23 cellular contexts compared by ENCODE assay signal in genomic region chr13:79225487-79226232, GRCh38.
DNase-seq lines count a peak whose midpoint lies in the region; ATAC-seq, FAIRE-seq and TF ChIP-seq lines count a peak whose summit lies in the region.
"Had no signal": no experiment of that assay in that cellular context is flagged by ENCODE, and none has a peak within 500 bp of the region (broad histone marks: within the 10 kb centered on the region; RNA-seq: fewer than 3 reads in every experiment).

No MANE protein-coding gene starts in this region.

- peaks cover 6% of the 10 kb centered on the region; the same call in 1 of the 2 replicates for H3K27me3 ChIP-seq in GM23248 (replicated peaks; ENCODE audit: insufficient read depth)
- H3K27me3 ChIP-seq in bronchial epithelial cell (ENCODE audit: control insufficient read depth, insufficient read depth, low read length), result no peaks in the 10 kb centered on the region
- H3K27me3 ChIP-seq: gastroesophageal sphincter, SJSA1 had no signal

- no peak overlapping the region for H3K9ac ChIP-seq in GM23248

- no peaks in the 10 kb centered on the region for H3K4me1 ChIP-seq in GM23248 (ENCODE audit: insufficient read depth)
- H3K4me1 ChIP-seq: Caco-2, gastroesophageal sphincter, SJSA1 had no signal

- TF ChIP-seq CTCF in bronchial epithelial cell (IDR thresholded peaks at IDR 0.05; ENCODE audit: insufficient read depth, low read length, severe bottlenecking), result no peak

- no peak overlapping the region for H3K27ac ChIP-seq in GM23248
- H3K27ac ChIP-seq: gastroesophageal sphincter, SJSA1 had no signal

- CTCF ChIA-PET in activated CD4-positive, alpha-beta T cell treated with anti-CD3 and anti-CD28 coated beads, Interleukin-2, amount 10 ng/mL, durations not matched to agents 7 days and 5 days (lab: Charles Lee), result no interaction called here

- H2AFZ ChIP-seq in GM23248, result no peak overlapping the region

- WGBS in GM23248 (ENCODE audit: low coverage in 1 of 2, low lambda C conversion rate in 2 of 2, missing lambda C conversion rate in 2 of 2), 2 experiments, result 18 to 20% methylated on average over 5 of the region's 5 CpGs

- peak; percentile 86 for FAIRE-seq in bronchial epithelial cell (lab: Jason Lieb, UNC)
- FAIRE-seq: endometrium, small intestine had no signal

- H3F3A ChIP-seq in GM23248 (ENCODE audit: insufficient read depth), result no peaks in the 10 kb centered on the region

- ATAC-seq in HG02759 (IDR thresholded peaks at IDR 0.05; ENCODE audit: unreplicated experiment) (no peak), GM19035 (IDR thresholded peaks at IDR 0.05; ENCODE audit: unreplicated experiment) (no peak), SK-N-SH treated with all-trans-retinoic acid at 6 μM for 48 hours (no peak)
- ATAC-seq: gastroesophageal sphincter, left ventricle myocardium superior, natural killer cell had no signal

- no peak overlapping the region for H3K27ac Mint-ChIP-seq in activated CD4-positive, alpha-beta T cell treated with anti-CD3 and anti-CD28 coated beads, Interleukin-2, amount 10 ng/mL, durations not matched to agents 7 days and 5 days
- H3K27ac Mint-ChIP-seq: H9, natural killer cell had no signal

- H3K36me3 ChIP-seq in GM23248 (ENCODE audit: low read depth), result no peaks in the 10 kb centered on the region
- no peaks in the 10 kb centered on the region for H3K36me3 ChIP-seq in bronchial epithelial cell (ENCODE audit: control insufficient read depth, insufficient read depth, low read length)
- H3K36me3 ChIP-seq: gastroesophageal sphincter, SJSA1 had no signal

- H3K9me2 ChIP-seq in GM23248 (ENCODE audit: insufficient read depth), result no peaks in the 10 kb centered on the region

- POLR2A ChIA-PET in activated CD4-positive, alpha-beta T cell treated with anti-CD3 and anti-CD28 coated beads, Interleukin-2, amount 10 ng/mL, durations not matched to agents 7 days and 5 days (lab: Charles Lee), result interaction anchor here (0.6 kb wide), 1 partner anchor 897 kb away, joined by 5 read pairs; no protein-coding TSS in a partner anchor

- H3K9me3 ChIP-seq in GM23248 (ENCODE audit: low read depth), result no peaks in the 10 kb centered on the region
- H3K9me3 ChIP-seq: Caco-2, gastroesophageal sphincter, SJSA1 had no signal

- peak; percentile 22 for DNase-seq in GM23248
- peak; percentile 91 for DNase-seq in NCI-H146 (lab: John Stamatoyannopoulos, UW)
- DNase-seq in bronchial epithelial cell (ENCODE audit: low read depth), result peak; percentile 91
- peak; percentile 9 for DNase-seq in middle frontal gyrus (ENCODE audit: extremely low spot score, low spot score)
- DNase-seq in activated CD4-positive, alpha-beta T cell treated with anti-CD3 and anti-CD28 coated beads, Interleukin-2, amount 10 ng/mL, durations not matched to agents 7 days and 5 days, result no peak
- DNase-seq: activated CD4-positive, alpha-beta T cell treated with anti-CD3 and anti-CD28 coated beads for 4 hours; activated CD8-positive, alpha-beta memory T cell treated with anti-CD3 and anti-CD28 coated beads, Interleukin-2, amount 50 U/mL, for 48 hours; activated naive CD4-positive, alpha-beta T cell; Caco-2; H9; KBM-7; left ventricle myocardium superior; natural killer cell; NCI-H1694; NCI-H524 treated with DMSO at 0.1 percent for 48 hours; posterior cingulate gyrus; small intestine had no signal

- H3K4me3 Mint-ChIP-seq in activated CD4-positive, alpha-beta T cell treated with anti-CD3 and anti-CD28 coated beads, Interleukin-2, amount 10 ng/mL, durations not matched to agents 7 days and 5 days, result no peak overlapping the region
- H3K4me3 Mint-ChIP-seq: H9, natural killer cell had no signal

- no peaks in the 10 kb centered on the region for H3K36me3 Mint-ChIP-seq in activated CD4-positive, alpha-beta T cell treated with anti-CD3 and anti-CD28 coated beads, Interleukin-2, amount 10 ng/mL, durations not matched to agents 7 days and 5 days (ENCODE audit: low read depth)
- H3K36me3 Mint-ChIP-seq: natural killer cell had no signal

- in situ Hi-C loops in GM23248 (cut with MboI), result no loop called here

- H3K4me1 Mint-ChIP-seq in activated CD4-positive, alpha-beta T cell treated with anti-CD3 and anti-CD28 coated beads, Interleukin-2, amount 10 ng/mL, durations not matched to agents 7 days and 5 days, result no peaks in the 10 kb centered on the region
- H3K4me1 Mint-ChIP-seq: natural killer cell had no signal

- peaks cover 23% of the 10 kb centered on the region for H3K27me3 Mint-ChIP-seq in activated CD4-positive, alpha-beta T cell treated with anti-CD3 and anti-CD28 coated beads, Interleukin-2, amount 10 ng/mL, durations not matched to agents 7 days and 5 days

- H3K4me3 ChIP-seq in GM23248 (no peak overlapping the region), bronchial epithelial cell (ENCODE audit: low read depth, low read length) (no peak overlapping the region)
- H3K4me3 ChIP-seq: gastroesophageal sphincter, SJSA1 had no signal

- H4K20me1 ChIP-seq in GM23248 (ENCODE audit: insufficient read depth), result no peaks in the 10 kb centered on the region

- H3K79me2 ChIP-seq in GM23248 (ENCODE audit: insufficient read depth), result no peaks in the 10 kb centered on the region

- no peaks in the 10 kb centered on the region for H3K9me3 Mint-ChIP-seq in activated CD4-positive, alpha-beta T cell treated with anti-CD3 and anti-CD28 coated beads, Interleukin-2, amount 10 ng/mL, durations not matched to agents 7 days and 5 days
- H3K9me3 Mint-ChIP-seq: natural killer cell had no signal

- no peak overlapping the region for H3K4me2 ChIP-seq in GM23248 (ENCODE audit: unreplicated experiment)

TF ChIP-seq in SK-N-SH treated with all-trans-retinoic acid at 6 μM for 48 hours, 23 proteins besides CTCF, POLR2A, EP300 and RAD21:
- TF ChIP-seq, protein P1, sequence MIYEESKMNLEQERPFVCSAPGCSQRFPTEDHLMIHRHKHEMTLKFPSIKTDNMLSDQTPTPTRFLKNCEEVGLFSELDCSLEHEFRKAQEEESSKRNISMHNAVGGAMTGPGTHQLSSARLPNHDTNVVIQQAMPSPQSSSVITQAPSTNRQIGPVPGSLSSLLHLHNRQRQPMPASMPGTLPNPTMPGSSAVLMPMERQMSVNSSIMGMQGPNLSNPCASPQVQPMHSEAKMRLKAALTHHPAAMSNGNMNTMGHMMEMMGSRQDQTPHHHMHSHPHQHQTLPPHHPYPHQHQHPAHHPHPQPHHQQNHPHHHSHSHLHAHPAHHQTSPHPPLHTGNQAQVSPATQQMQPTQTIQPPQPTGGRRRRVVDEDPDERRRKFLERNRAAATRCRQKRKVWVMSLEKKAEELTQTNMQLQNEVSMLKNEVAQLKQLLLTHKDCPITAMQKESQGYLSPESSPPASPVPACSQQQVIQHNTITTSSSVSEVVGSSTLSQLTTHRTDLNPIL (CRISPR knock-in tag; IDR thresholded peaks at IDR 0.05; ENCODE audit: low read depth), result no peak
- TF ChIP-seq TCF4 (CRISPR knock-in tag; IDR thresholded peaks at IDR 0.05; ENCODE audit: borderline replicate concordance), result no peak
- TF ChIP-seq PPARA (CRISPR knock-in tag; IDR thresholded peaks at IDR 0.05; ENCODE audit: borderline replicate concordance), result no peak
- no peak for TF ChIP-seq GLIS3 (CRISPR knock-in tag; IDR thresholded peaks at IDR 0.05)
- no peak for TF ChIP-seq CSDC2 (CRISPR knock-in tag; IDR thresholded peaks at IDR 0.05)
- no peak for TF ChIP-seq ISL1 (CRISPR knock-in tag; IDR thresholded peaks at IDR 0.05)
- no peak for TF ChIP-seq ZFP3 (CRISPR knock-in tag; IDR thresholded peaks at IDR 0.05)
- no peak for TF ChIP-seq BACH2 (CRISPR knock-in tag; IDR thresholded peaks at IDR 0.05; ENCODE audit: borderline replicate concordance)
- TF ChIP-seq TOX (CRISPR knock-in tag; IDR thresholded peaks at IDR 0.05; ENCODE audit: borderline replicate concordance), result no peak
- TF ChIP-seq, protein P2, sequence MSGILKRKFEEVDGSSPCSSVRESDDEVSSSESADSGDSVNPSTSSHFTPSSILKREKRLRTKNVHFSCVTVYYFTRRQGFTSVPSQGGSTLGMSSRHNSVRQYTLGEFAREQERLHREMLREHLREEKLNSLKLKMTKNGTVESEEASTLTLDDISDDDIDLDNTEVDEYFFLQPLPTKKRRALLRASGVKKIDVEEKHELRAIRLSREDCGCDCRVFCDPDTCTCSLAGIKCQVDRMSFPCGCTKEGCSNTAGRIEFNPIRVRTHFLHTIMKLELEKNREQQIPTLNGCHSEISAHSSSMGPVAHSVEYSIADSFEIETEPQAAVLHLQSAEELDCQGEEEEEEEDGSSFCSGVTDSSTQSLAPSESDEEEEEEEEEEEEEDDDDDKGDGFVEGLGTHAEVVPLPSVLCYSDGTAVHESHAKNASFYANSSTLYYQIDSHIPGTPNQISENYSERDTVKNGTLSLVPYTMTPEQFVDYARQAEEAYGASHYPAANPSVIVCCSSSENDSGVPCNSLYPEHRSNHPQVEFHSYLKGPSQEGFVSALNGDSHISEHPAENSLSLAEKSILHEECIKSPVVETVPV (CRISPR knock-in tag; IDR thresholded peaks at IDR 0.05), result no peak
- TF ChIP-seq ZNF8 (CRISPR knock-in tag; IDR thresholded peaks at IDR 0.05), result no peak
